In genomic region chr3:49719214-49719884, GRCh38 we compare ENCODE assay signal across 8 cellular contexts. TPM values are rescaled to one million over a fixed set of nuclear protein-coding genes. Genes with fewer than 3 reads are reported as not detected.
DNase-seq lines count a peak whose midpoint lies in the region; ATAC-seq and TF ChIP-seq lines count a peak whose summit lies in the region.

Gene AMIGO3, minus strand, starts transcription at chr3:49719684. Its CDS starts 219 bp downstream, at chr3:49719465.

- no peaks in the 10 kb centered on the region for H3K4me1 ChIP-seq in BE2C

- no peak within 1 kb of the TSS for H3K27ac ChIP-seq in epithelial cell of prostate

- H3K9me3 ChIP-seq in BE2C = no peaks in the 10 kb centered on the region

- no peak; the same call in 1 of the 2 replicates for TF ChIP-seq CTCF in BE2C (IDR thresholded peaks at IDR 0.05; ENCODE audit: low read depth, low read length)

- peak within 1 kb of the TSS; percentile 49 for H3K4me3 ChIP-seq in BE2C (ENCODE audit: low read depth, low read length)

- ATAC-seq in HG03457 (IDR thresholded peaks at IDR 0.05; ENCODE audit: unreplicated experiment) = peak; percentile 35

- peak; percentile 93 for DNase-seq in BE2C
- peak; percentile 88 for DNase-seq in GM19240 (ENCODE audit: insufficient read length, low spot score)
- DNase-seq in NOMO-1 (lab: John Stamatoyannopoulos, UW; ENCODE audit: unreplicated experiment in 2 of 2) = peak; percentile 74 to 75
- peak; percentile 87 for DNase-seq in activated T-cell treated with anti-CD3 and anti-CD28 coated beads for 24 hours (ENCODE audit: low read depth)
- peak; percentile 53 for DNase-seq in epithelial cell of prostate (ENCODE audit: low read depth, low spot score)
- peak; percentile 87 for DNase-seq in middle frontal gyrus (ENCODE audit: extremely low spot score, low spot score)
- DNase-seq in stimulated activated CD8-positive, alpha-beta memory T cell treated with anti-CD3 and anti-CD28 coated beads, Interleukin-15, amount 100 ng/mL, for 48 hours (ENCODE audit: low read depth in 2 of 2) = peak; percentile 86 to 89

- H3K27me3 ChIP-seq in BE2C = no peaks in the 10 kb centered on the region

- H3K36me3 ChIP-seq in BE2C = no peaks in the 10 kb centered on the region; the same call in 1 of the 2 replicates

RNA-seq across cellular contexts. Expression of gene AMIGO3, which starts in this region (rescaled TPM):
- 6.7 TPM for polyA plus RNA-seq in BE2C (2012; ENCODE audit: insufficient read depth, insufficient read length, low read depth)
